Comparison of ENCODE assay signal across 25 cellular contexts in the genomic region with DNA sequence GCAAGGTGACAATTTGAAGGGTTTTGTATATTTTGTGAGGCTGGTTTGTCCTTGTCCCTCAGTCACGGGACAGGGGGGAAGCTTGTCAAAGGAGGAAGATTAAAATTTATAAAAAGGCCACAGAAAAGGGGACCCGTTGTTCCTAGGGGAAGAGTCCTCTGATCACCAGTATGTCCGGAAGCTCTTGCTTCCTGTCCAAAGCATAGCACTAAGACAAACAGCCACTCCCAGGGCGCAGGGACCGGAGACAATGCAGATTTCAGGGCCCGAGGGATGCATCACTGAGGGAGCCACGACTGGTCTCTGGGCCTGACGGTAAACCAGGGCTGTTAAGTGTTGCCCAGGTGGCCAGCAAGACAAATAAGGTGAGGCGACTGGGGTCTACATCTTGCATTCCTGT.
DNase-seq lines count a peak whose midpoint lies in the region; ATAC-seq and TF ChIP-seq lines count a peak whose summit lies in the region.
"Had no signal": no experiment of that assay in that cellular context is flagged by ENCODE, and none has a peak within 500 bp of the region (broad histone marks: within the 10 kb centered on the region; RNA-seq: fewer than 3 reads in every experiment).

No MANE protein-coding gene starts in this region.

- ATAC-seq in Right ventricle myocardium superior (ENCODE audit: poor library complexity) (peak; percentile 49), right cardiac atrium (peak; percentile 70 to 72), psoas muscle (no peak), HG03354 (IDR thresholded peaks at IDR 0.05; ENCODE audit: poor library complexity, severe bottlenecking, unreplicated experiment) (no peak), GM19035 (IDR thresholded peaks at IDR 0.05; ENCODE audit: unreplicated experiment) (no peak)
- ATAC-seq: GM23338 had no signal

- TF ChIP-seq CTCF in right atrium auricular region (IDR thresholded peaks at IDR 0.05) (no peak), psoas muscle (IDR thresholded peaks at IDR 0.05) (no peak)

- no peaks in the 10 kb centered on the region for H3K9me3 ChIP-seq in right atrium auricular region
- no peaks in the 10 kb centered on the region for H3K9me3 ChIP-seq in right cardiac atrium (ENCODE audit: control insufficient read depth, low read length)
- no peaks in the 10 kb centered on the region for H3K9me3 ChIP-seq in psoas muscle
- H3K9me3 ChIP-seq: Caco-2, HAP-1, Peyer's patch had no signal

- H3K4me3 ChIP-seq in right atrium auricular region (no peak overlapping the region), right cardiac atrium (ENCODE audit: low read length) (no peak overlapping the region), psoas muscle (peak overlapping the region; percentile 18)
- H3K4me3 ChIP-seq: BLaER1 treated with 17β-estradiol and CSF1 and Interleukin-3, amounts not matched to agents 10 nM and 100 nM; GM23338; HAP-1; Peyer's patch; SJSA1 had no signal

- H3K4me1 ChIP-seq in right atrium auricular region (no peaks in the 10 kb centered on the region), right cardiac atrium (ENCODE audit: control insufficient read depth, insufficient read depth, low read length) (no peaks in the 10 kb centered on the region), psoas muscle (peaks cover 17% of the 10 kb centered on the region)
- H3K4me1 ChIP-seq: Caco-2, HAP-1, Peyer's patch, SJSA1 had no signal

- H3K27me3 ChIP-seq in right atrium auricular region (no peaks in the 10 kb centered on the region), right cardiac atrium (ENCODE audit: control insufficient read depth, insufficient read depth) (no peaks in the 10 kb centered on the region), psoas muscle (ENCODE audit: insufficient read depth in 3 of 3, low read length in 2 of 3) (no peaks in the 10 kb centered on the region)
- H3K27me3 ChIP-seq: BLaER1 treated with 17β-estradiol and CSF1 and Interleukin-3, amounts not matched to agents 10 nM and 100 nM; Peyer's patch; SJSA1 had no signal

- intact Hi-C loops in Right ventricle myocardium superior (cut with DNase I) (no loop called here), right cardiac atrium (cut with DNase I) (no loop called here), psoas muscle (cut with DNase I) (no loop called here)

- H3K36me3 ChIP-seq in right atrium auricular region (no peaks in the 10 kb centered on the region), psoas muscle (ENCODE audit: insufficient read depth in 1 of 2, low read depth in 1 of 2) (no peaks in the 10 kb centered on the region)
- H3K36me3 ChIP-seq: BLaER1 treated with 17β-estradiol and CSF1 and Interleukin-3, amounts not matched to agents 10 nM and 100 nM; HAP-1; Peyer's patch; SJSA1 had no signal

- no peak overlapping the region for H3K27ac ChIP-seq in right atrium auricular region
- H3K27ac ChIP-seq in right cardiac atrium (ENCODE audit: low read length), result no peak overlapping the region
- H3K27ac ChIP-seq in psoas muscle, result no peak overlapping the region
- H3K27ac ChIP-seq: BLaER1 treated with 17β-estradiol and CSF1 and Interleukin-3, amounts not matched to agents 10 nM and 100 nM; HL-60; KMS-11; Peyer's patch; SJSA1 had no signal

- WGBS in right cardiac atrium, result 58% methylated on average over 9 of the region's 9 CpGs
- WGBS in psoas muscle, 3 donors, result 70 to 78% (median 75%) methylated on average over 9 of the region's 9 CpGs

- DNase-seq in Right ventricle myocardium superior (peak; percentile 54), right atrium auricular region (ENCODE audit: low spot score) (no peak), right cardiac atrium (peak; percentile 36 to 77 (median 65)), psoas muscle (peak; percentile 22 to 53), NCI-H146 treated with DMSO at 0.1 percent for 48 hours (lab: John Stamatoyannopoulos, UW; ENCODE audit: unreplicated experiment) (no peak), NOMO-1 treated with dmso at 0.1 percent for 144 hours (lab: John Stamatoyannopoulos, UW; ENCODE audit: unreplicated experiment) (no peak)
- DNase-seq: 8988T; Caco-2; CD4-positive, alpha-beta memory T cell; IMR-90; NCI-H1105; NCI-H146; NCI-H2029 treated with DMSO at 0.1 percent for 48 hours; NCI-H345; NCI-H524 treated with DMSO at 0.1 percent for 48 hours; NCI-H82; Peyer's patch had no signal

Comparison
In these comparisons a context has a peak if more than half of its experiments do, and no peak if none do; other contexts are left out.
1. DNase-seq: peak in Right ventricle myocardium superior (single experiment), right cardiac atrium (3 of 3) and psoas muscle (2 of 2); none in right atrium auricular region (single experiment), NCI-H146 treated with DMSO at 0.1 percent for 48 hours (single experiment) and NOMO-1 treated with dmso at 0.1 percent for 144 hours (single experiment).
2. ATAC-seq: peak in Right ventricle myocardium superior (single experiment) and right cardiac atrium (2 of 2); none in psoas muscle (0 of 4), HG03354 (single experiment) and GM19035 (single experiment).